ENCODE assay signal across 2 cellular contexts in genomic region chr19:51044327-51044726, GRCh38.
TF ChIP-seq lines count a peak whose summit lies in the region.

No MANE protein-coding gene starts in this region.

TF ChIP-seq in GM23338, 12 proteins besides CTCF, POLR2A, EP300 and RAD21:
- TF ChIP-seq POLR2AphosphoS5 (IDR thresholded peaks at IDR 0.05; ENCODE audit: low read depth) (no peak), EZH2phosphoT487 (IDR thresholded peaks at IDR 0.05; ENCODE audit: unreplicated experiment) (no peak), ZNF331 (CRISPR knock-in tag; IDR thresholded peaks at IDR 0.05; ENCODE audit: low read depth) (no peak), JUNB (IDR thresholded peaks at IDR 0.05; ENCODE audit: unreplicated experiment) (no peak)

TF ChIP-seq in H1, 55 proteins besides CTCF, POLR2A, EP300 and RAD21:
- no peak for TF ChIP-seq CHD7 (IDR thresholded peaks at IDR 0.05; ENCODE audit: insufficient replicate concordance, low read length)
- no peak for TF ChIP-seq PHF8 (conservative IDR thresholded peaks at IDR 0.05; ENCODE audit: low read depth, low read length)
- TF ChIP-seq CREB1 (IDR thresholded peaks at IDR 0.05): no peak
- TF ChIP-seq KDM4A (IDR thresholded peaks at IDR 0.05; ENCODE audit: low read depth, low read length, severe bottlenecking): no peak
- TF ChIP-seq TEAD4 (IDR thresholded peaks at IDR 0.05; ENCODE audit: low read depth, low read length): no peak
- TF ChIP-seq MAX (IDR thresholded peaks at IDR 0.05): no peak
- TF ChIP-seq GABPA (IDR thresholded peaks at IDR 0.05; ENCODE audit: borderline replicate concordance, insufficient read depth, low read length): no peak
- no peak for TF ChIP-seq MAFK (IDR thresholded peaks at IDR 0.05; ENCODE audit: low read depth, low read length)
- no peak for TF ChIP-seq JUN (IDR thresholded peaks at IDR 0.05; ENCODE audit: low read depth, low read length)
- no peak for TF ChIP-seq ATF3 (IDR thresholded peaks at IDR 0.05; ENCODE audit: insufficient read depth, low read depth, low read length)
- no peak for TF ChIP-seq E2F6 (IDR thresholded peaks at IDR 0.05)
- TF ChIP-seq BRCA1 (IDR thresholded peaks at IDR 0.05; ENCODE audit: low read depth, low read length): no peak
- TF ChIP-seq RFX5 (IDR thresholded peaks at IDR 0.05; ENCODE audit: borderline replicate concordance, low read depth, low read length): no peak
- no peak for TF ChIP-seq YY1 (IDR thresholded peaks at IDR 0.05; ENCODE audit: low read depth, low read length)
- TF ChIP-seq KDM5A (IDR thresholded peaks at IDR 0.05; ENCODE audit: low read length): no peak
- TF ChIP-seq SAP30 (IDR thresholded peaks at IDR 0.05; ENCODE audit: insufficient read depth, insufficient replicate concordance, low read length): no peak
